Comparison of ENCODE assay signal across 1 cellular context in genomic region chr12:54001283-54002187, GRCh38.
TF ChIP-seq lines count a peak whose summit lies in the region.

No MANE protein-coding gene starts in this region.

TF ChIP-seq in HepG2, 621 proteins besides CTCF, POLR2A, EP300 and RAD21:
- TF ChIP-seq ZNF24 (IDR thresholded peaks at IDR 0.05) (no peak), ZNF432 (CRISPR knock-in tag; IDR thresholded peaks at IDR 0.05; ENCODE audit: borderline replicate concordance) (no peak)
